ENCODE assay signal across 1 cellular context in genomic region chr1:37486680-37487618, GRCh38.
TF ChIP-seq lines count a peak whose summit lies in the region.

No MANE protein-coding gene starts in this region.

TF ChIP-seq in GM12878, 131 proteins besides CTCF, POLR2A, EP300 and RAD21 (continued from another document and continues in another):
- TF ChIP-seq MXI1 (IDR thresholded peaks at IDR 0.05; ENCODE audit: low read depth, low read length) (0 out of 2 replicates have a peak, but pooled peaks have one; percentile 44), YY1 (IDR thresholded peaks at IDR 0.05; ENCODE audit: low read depth, low read length) (peak; percentile 76), STAT1 (conservative IDR thresholded peaks at IDR 0.05) (no peak), RB1 (IDR thresholded peaks at IDR 0.05; ENCODE audit: borderline replicate concordance) (0 out of 2 replicates have a peak, but pooled peaks have one; percentile 64), HSF1 (IDR thresholded peaks at IDR 0.05; ENCODE audit: low read depth, low read length) (no peak), TCF7 (IDR thresholded peaks at IDR 0.05; ENCODE audit: borderline replicate concordance) (no peak), BCL11A (IDR thresholded peaks at IDR 0.05; ENCODE audit: low read depth, low read length) (no peak), USF2 (IDR thresholded peaks at IDR 0.05; ENCODE audit: borderline replicate concordance, low read depth, low read length) (no peak), MLLT1 (IDR thresholded peaks at IDR 0.05) (no peak), ASH2L (IDR thresholded peaks at IDR 0.05; ENCODE audit: borderline replicate concordance, low read depth) (no peak), KDM1A (IDR thresholded peaks at IDR 0.05; ENCODE audit: borderline replicate concordance) (no peak), JUNB (IDR thresholded peaks at IDR 0.05) (no peak), BRCA1 (IDR thresholded peaks at IDR 0.05; ENCODE audit: low read depth, low read length) (no peak), TBL1XR1 (IDR thresholded peaks at IDR 0.05; ENCODE audit: low read depth, low read length) (no peak), KAT2A (conservative IDR thresholded peaks at IDR 0.05; ENCODE audit: control insufficient read depth, low read depth, low read length) (no peak), ATF2 (IDR thresholded peaks at IDR 0.05; ENCODE audit: low read length) (no peak), SKIL (IDR thresholded peaks at IDR 0.05; ENCODE audit: low read depth, poor library complexity, severe bottlenecking) (no peak), ZBTB33 (IDR thresholded peaks at IDR 0.05) (no peak), SMAD5 (IDR thresholded peaks at IDR 0.05; ENCODE audit: low read depth) (no peak), MEF2B (IDR thresholded peaks at IDR 0.05; ENCODE audit: partially characterized antibody, poor library complexity, severe bottlenecking) (no peak), RAD51 (IDR thresholded peaks at IDR 0.05) (no peak), NFXL1 (IDR thresholded peaks at IDR 0.05; ENCODE audit: borderline replicate concordance) (no peak), E2F8 (IDR thresholded peaks at IDR 0.05; ENCODE audit: low read depth, partially characterized antibody) (no peak), SRF (IDR thresholded peaks at IDR 0.05; ENCODE audit: low read depth in 2 of 2, low read length in 2 of 2) (no peak), CBFB (IDR thresholded peaks at IDR 0.05; ENCODE audit: low read depth) (no peak), REST (IDR thresholded peaks at IDR 0.05; ENCODE audit: low read depth, low read length) (no peak), CHD1 (IDR thresholded peaks at IDR 0.05; ENCODE audit: low read depth, low read length) (no peak), ZNF592 (IDR thresholded peaks at IDR 0.05) (0 out of 2 replicates have a peak, but pooled peaks have one; percentile 26), SMC3 (IDR thresholded peaks at IDR 0.05; ENCODE audit: borderline replicate concordance, low read length) (peak; percentile 97), EGR1 (IDR thresholded peaks at IDR 0.05; ENCODE audit: borderline replicate concordance in 1 of 2, low read depth in 2 of 2, low read length in 2 of 2) (no peak), ZNF207 (IDR thresholded peaks at IDR 0.05; ENCODE audit: borderline replicate concordance) (no peak), NR2F1 (conservative IDR thresholded peaks at IDR 0.05) (no peak), LARP7 (IDR thresholded peaks at IDR 0.05) (peak; percentile 60; the same call in 1 of the 2 replicates), KLF5 (IDR thresholded peaks at IDR 0.05; ENCODE audit: partially characterized antibody) (no peak), SIX5 (IDR thresholded peaks at IDR 0.05; ENCODE audit: low read depth, low read length, severe bottlenecking) (no peak), ZNF217 (IDR thresholded peaks at IDR 0.05) (no peak), ZBED1 (IDR thresholded peaks at IDR 0.05; ENCODE audit: borderline replicate concordance) (no peak), IRF3 (IDR thresholded peaks at IDR 0.05) (no peak), CREB1 (IDR thresholded peaks at IDR 0.05; ENCODE audit: low read depth) (no peak), SREBF2 (IDR thresholded peaks at IDR 0.05; ENCODE audit: low read length) (no peak), PML (IDR thresholded peaks at IDR 0.05; ENCODE audit: low read length) (no peak)
